Comparison of ENCODE assay signal across 8 cellular contexts in the genomic region with DNA sequence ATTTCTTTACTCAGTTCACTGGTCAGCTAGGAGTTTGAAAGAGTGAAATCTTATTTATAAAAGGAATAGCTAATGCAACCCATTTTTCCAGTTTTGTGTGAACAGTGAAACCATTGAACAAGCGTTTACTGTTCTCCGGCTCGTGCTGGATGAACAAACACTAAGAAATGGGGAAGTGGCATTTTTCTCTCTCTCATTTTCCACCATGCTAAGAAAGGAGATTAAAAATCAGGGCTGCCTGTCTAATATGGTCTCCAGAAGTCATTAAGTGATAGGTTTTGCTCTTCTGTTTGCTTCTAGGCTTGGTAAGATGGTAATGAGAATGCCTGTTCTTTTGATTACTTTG. TPM values are rescaled to one million over a fixed set of nuclear protein-coding genes. Genes with fewer than 3 reads are reported as not detected.
DNase-seq lines count a peak whose midpoint lies in the region; ATAC-seq and TF ChIP-seq lines count a peak whose summit lies in the region.

No MANE protein-coding gene starts in this region.

- BruUV-seq in PC-9 (replicated peaks; lab: Mats Ljungman, UMichigan), result no TSS peak

- peak overlapping the region; percentile 66 for H3K27ac ChIP-seq in PC-9

- peak overlapping the region; percentile 83 for H3K4me2 ChIP-seq in PC-9

- H3K9me2 ChIP-seq in PC-9 (ENCODE audit: insufficient read depth), result no peaks in the 10 kb centered on the region

- DNase-seq in DMS53 (lab: John Stamatoyannopoulos, UW) (peak; percentile 60), DMS53 treated with DMSO at 0.1 percent for 48 hours (lab: John Stamatoyannopoulos, UW; ENCODE audit: unreplicated experiment) (no peak), PC-9 (no peak), epithelial cell of proximal tubule (ENCODE audit: low read depth) (no peak), progenitor cell of endocrine pancreas (ENCODE audit: low spot score, unreplicated experiment) (no peak), mucosa of gallbladder (ENCODE audit: low spot score) (no peak), midbrain (lab: John Stamatoyannopoulos, UW) (no peak)

- H3K27ac Mint-ChIP-seq in progenitor cell of endocrine pancreas, result peak overlapping the region; percentile 89

- H3K27me3 ChIP-seq in PC-9 (ENCODE audit: insufficient read depth, low read depth), result no peaks in the 10 kb centered on the region

- H3F3A ChIP-seq in PC-9 (ENCODE audit: insufficient read depth, low read depth), result no peaks in the 10 kb centered on the region

- H3K79me2 ChIP-seq in PC-9 (ENCODE audit: low read depth), result peaks cover 49% of the 10 kb centered on the region

- peaks cover 19% of the 10 kb centered on the region for H4K20me1 ChIP-seq in PC-9 (ENCODE audit: insufficient read depth)

- POLR2A ChIA-PET in PC-9 (lab: Charles Lee; ENCODE audit: unreplicated experiment), result interaction anchor here (0.7 to 0.9 kb wide), 2 partner anchors 148 to 1501 kb away, joined by 4 read pairs; no protein-coding TSS in a partner anchor

- peak overlapping the region; percentile 97 for H3K4me3 Mint-ChIP-seq in progenitor cell of endocrine pancreas (ENCODE audit: low read depth)

- TF ChIP-seq CTCF in PC-9 (conservative IDR thresholded peaks at IDR 0.05) (no peak), epithelial cell of proximal tubule (conservative IDR thresholded peaks at IDR 0.05; ENCODE audit: low read depth, low read length) (no peak), progenitor cell of endocrine pancreas (IDR thresholded peaks at IDR 0.05; ENCODE audit: unreplicated experiment) (no peak)

- H3K9me3 Mint-ChIP-seq in progenitor cell of endocrine pancreas (ENCODE audit: low read depth), result no peaks in the 10 kb centered on the region

- H3K4me3 ChIP-seq in PC-9 (peak overlapping the region; percentile 89), epithelial cell of proximal tubule (ENCODE audit: low read depth, low read length) (peak overlapping the region; percentile 94)

- peaks cover 7% of the 10 kb centered on the region for H3K4me1 Mint-ChIP-seq in progenitor cell of endocrine pancreas (ENCODE audit: low read depth)

- peaks cover 15% of the 10 kb centered on the region for H3K27me3 Mint-ChIP-seq in progenitor cell of endocrine pancreas

- H3K36me3 Mint-ChIP-seq in progenitor cell of endocrine pancreas (ENCODE audit: insufficient read depth), result no peaks in the 10 kb centered on the region

- peak overlapping the region; percentile 99 for H2AFZ ChIP-seq in PC-9

- peak; percentile 22 for ATAC-seq in HG02840 (IDR thresholded peaks at IDR 0.05; ENCODE audit: low FRiP score, unreplicated experiment)

- no peaks in the 10 kb centered on the region for H3K9me3 ChIP-seq in PC-9 (ENCODE audit: insufficient read depth, low read depth)

- CTCF ChIA-PET in PC-9 (lab: Charles Lee), result no interaction called here

- intact Hi-C loops in PC-9 (cut with micrococcal nuclease; ENCODE audit: unreplicated experiment), result loop anchor here (2.0 kb wide), 1 partner anchor 40 kb away; a partner anchor contains a TSS

- H3K36me3 ChIP-seq in PC-9 (ENCODE audit: low read depth), result no peaks in the 10 kb centered on the region; the same call in 1 of the 2 replicates

- peaks cover 14% of the 10 kb centered on the region for H3K4me1 ChIP-seq in PC-9 (replicated peaks; ENCODE audit: insufficient read depth)

RNA-seq across cellular contexts. Expression of a gene that starts 0.8 kb away (rescaled TPM):
- total RNA-seq in PC-9 (2021) (31.5 and 39.9 TPM in 2 replicates), epithelial cell of proximal tubule (62.4 and 105 TPM in 2 replicates), progenitor cell of endocrine pancreas (25.4 and 29.8 TPM in 2 replicates), mucosa of gallbladder (43.9 TPM)

RNA-seq across cellular contexts. Expression of a gene that starts 34.9 kb away (rescaled TPM):
- not detected in 2 replicates for total RNA-seq in PC-9 (2021)
- 0.94 TPM in 1 of 2 replicates, not detected in the other for total RNA-seq in epithelial cell of proximal tubule
- total RNA-seq in progenitor cell of endocrine pancreas, result 0.60 and 0.93 TPM in 2 replicates
- total RNA-seq in mucosa of gallbladder, result not detected

RNA-seq across cellular contexts. Expression of a gene that starts 39.6 kb away (rescaled TPM):
- 7.4 and 13.3 TPM in 2 replicates for total RNA-seq in PC-9 (2021)
- 20.4 and 21.2 TPM in 2 replicates for total RNA-seq in epithelial cell of proximal tubule
- total RNA-seq in progenitor cell of endocrine pancreas, result 20.3 and 20.6 TPM in 2 replicates
- total RNA-seq in mucosa of gallbladder, result 45.9 TPM
